ENCODE assay signal across 8 cellular contexts in genomic region chr1:234610582-234611152, GRCh38. TPM values are rescaled to one million over a fixed set of nuclear protein-coding genes. Genes with fewer than 3 reads are reported as not detected.
DNase-seq lines count a peak whose midpoint lies in the region; ATAC-seq, FAIRE-seq and TF ChIP-seq lines count a peak whose summit lies in the region.

No MANE protein-coding gene starts in this region.

- DNase-seq in ELR (ENCODE audit: low read depth) (peak; percentile 94), H54 (ENCODE audit: insufficient read length, low spot score) (peak; percentile 89), RWPE2 (ENCODE audit: low spot score) (peak; percentile 89), fibroblast of mammary gland (ENCODE audit: low read depth) (peak; percentile 93), natural killer cell (peak; percentile 89)
- DNase-seq in activated T-helper 9 cell treated with anti-CD3 and anti-CD28 coated beads, Interleukin-2, amount 50 U/mL, for 16 hours (ENCODE audit: low read depth), result peak; percentile 86
- peak; percentile 94 for DNase-seq in stimulated activated naive CD8-positive, alpha-beta T cell treated with anti-CD3 and anti-CD28 coated beads, Interleukin-15, Interleukin-2, amounts not matched to agents 100 U/mL and 50 U/mL, for 24 hours

- H3K4me1 Mint-ChIP-seq in natural killer cell, result peaks cover 58 to 59% of the 10 kb centered on the region in 2 donors

- peaks cover 47% of the 10 kb centered on the region for H3K79me2 ChIP-seq in Loucy (ENCODE audit: insufficient read depth, low read length)

- peaks cover 17% of the 10 kb centered on the region for H3K36me3 ChIP-seq in Loucy (ENCODE audit: insufficient read depth, low read length)
- H3K36me3 ChIP-seq in RWPE2 (ENCODE audit: low read depth), result peaks cover 29% of the 10 kb centered on the region

- peak overlapping the region; percentile 97 for H3K4me2 ChIP-seq in Loucy (ENCODE audit: low read depth, low read length, poor library complexity, severe bottlenecking)

- H3K27me3 Mint-ChIP-seq in natural killer cell (ENCODE audit: low read depth in 2 of 2), result no peaks in the 10 kb centered on the region

- peak overlapping the region; percentile 98 for H3K27ac ChIP-seq in RWPE2 (ENCODE audit: poor library complexity, severe bottlenecking)

- no peaks in the 10 kb centered on the region for H3K9me2 ChIP-seq in Loucy (replicated peaks; ENCODE audit: low read depth, low read length)

- peak overlapping the region; percentile 96 to 98 for H3K27ac Mint-ChIP-seq in natural killer cell

- H3K9me3 ChIP-seq in Loucy (ENCODE audit: insufficient read depth, low read depth, low read length) (no peaks in the 10 kb centered on the region), RWPE2 (ENCODE audit: severe bottlenecking) (no peaks in the 10 kb centered on the region)

- intact Hi-C loops in natural killer cell (cut with micrococcal nuclease), result loop anchor here (2.0 to 10.0 kb wide), 3 partner anchors 114 to 352 kb away; no protein-coding TSS in a partner anchor

- ATAC-seq in RWPE2 (ENCODE audit: low read depth) (peak; percentile 41), natural killer cell (peak; percentile 51 to 77 (median 64))
- ATAC-seq in stimulated activated naive CD8-positive, alpha-beta T cell treated with anti-CD3 and anti-CD28 coated beads, Interleukin-15, Interleukin-2, amounts not matched to agents 100 U/mL and 50 U/mL, for 24 hours, result peak; percentile 67

- H3F3A ChIP-seq in Loucy (ENCODE audit: low read depth), result peaks cover 12% of the 10 kb centered on the region

- peaks cover 45% of the 10 kb centered on the region for H3K4me1 ChIP-seq in Loucy (ENCODE audit: insufficient read depth, low read length, poor library complexity, severe bottlenecking)
- peaks cover 33% of the 10 kb centered on the region for H3K4me1 ChIP-seq in RWPE2 (ENCODE audit: insufficient read depth, poor library complexity, severe bottlenecking)

- H3K4me3 Mint-ChIP-seq in natural killer cell, result peak overlapping the region; percentile 94

- FAIRE-seq in H54 (lab: Jason Lieb, UNC), result no peak

- TF ChIP-seq POLR2A in H54 (IDR thresholded peaks at IDR 0.05; ENCODE audit: low read depth, low read length), result peak; percentile 99

- peak overlapping the region; percentile 98 for H3K9ac ChIP-seq in Loucy (ENCODE audit: low read depth, low read length, poor library complexity, severe bottlenecking)

- H4K20me1 ChIP-seq in Loucy (ENCODE audit: insufficient read depth, low read length, poor library complexity, severe bottlenecking), result peaks cover 29% of the 10 kb centered on the region

- peaks cover 11% of the 10 kb centered on the region for H3K36me3 Mint-ChIP-seq in natural killer cell

- H3K4me3 ChIP-seq in Loucy (ENCODE audit: low read length, poor library complexity, severe bottlenecking) (peak overlapping the region; percentile 88), RWPE2 (ENCODE audit: severe bottlenecking) (peak overlapping the region; percentile 52), fibroblast of mammary gland (ENCODE audit: control insufficient read depth, low read depth, low read length) (peak overlapping the region; percentile 55)

- H2AFZ ChIP-seq in Loucy (ENCODE audit: low read length), result no peak overlapping the region

- H3K27me3 ChIP-seq in Loucy (ENCODE audit: insufficient read depth, low read length, poor library complexity, severe bottlenecking) (peaks cover 14% of the 10 kb centered on the region), RWPE2 (ENCODE audit: insufficient read depth, poor library complexity, severe bottlenecking) (no peaks in the 10 kb centered on the region)

- no peaks in the 10 kb centered on the region for H3K9me3 Mint-ChIP-seq in natural killer cell

- TF ChIP-seq CTCF in Loucy (conservative IDR thresholded peaks at IDR 0.05; ENCODE audit: low read length) (no peak), RWPE2 (IDR thresholded peaks at IDR 0.05; ENCODE audit: poor library complexity, severe bottlenecking) (no peak), fibroblast of mammary gland (conservative IDR thresholded peaks at IDR 0.05; ENCODE audit: control insufficient read depth, insufficient read depth, low read depth, low read length) (no peak), natural killer cell (IDR thresholded peaks at IDR 0.05) (no peak)

RNA-seq across cellular contexts. Expression of gene IRF2BP2, which starts 0.7 kb away (rescaled TPM):
- total RNA-seq in natural killer cell, result 100 to 1,000 TPM; 186 to 315 (median 266) TPM

Comparison
In these comparisons a context has a peak if more than half of its experiments do, and no peak if none do; other contexts are left out.
1. Peak in every context shown above with its lines: DNase-seq, ATAC-seq, H3K4me3 ChIP-seq and H3K27ac ChIP-seq.